ENCODE assay signal across 14 cellular contexts in the genomic region with DNA sequence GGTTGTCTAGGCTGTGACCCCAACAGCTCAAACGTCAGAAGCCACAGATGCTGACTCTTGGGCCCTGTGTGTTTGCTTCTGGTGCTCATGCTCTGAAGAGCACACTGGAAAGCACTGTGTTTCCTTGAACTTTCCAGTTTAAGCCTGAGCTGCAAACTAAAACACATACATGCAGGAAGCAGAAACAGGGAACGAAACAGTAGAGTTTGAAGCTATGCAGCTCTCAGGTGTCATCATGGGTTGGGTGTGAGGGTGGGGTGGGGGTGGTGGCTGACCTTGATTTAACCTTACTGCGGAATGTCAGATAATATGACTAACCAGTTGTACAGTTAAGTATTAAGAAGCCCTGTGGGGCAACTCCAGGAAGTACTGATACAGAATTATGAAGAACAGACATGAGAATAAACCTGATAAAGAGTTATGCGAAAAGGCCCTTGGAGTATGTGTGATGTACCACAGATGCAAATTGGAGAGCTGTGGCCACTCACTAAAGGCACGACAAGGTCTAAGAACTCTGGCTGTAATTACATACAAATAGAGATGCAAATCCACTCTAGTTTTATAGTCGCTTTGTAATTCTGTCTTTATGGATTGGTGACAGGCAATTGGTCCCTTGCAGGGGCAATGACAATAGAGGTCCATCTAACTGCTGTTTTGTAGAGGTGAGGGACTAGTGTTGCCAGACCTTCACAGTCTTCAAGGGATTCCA.
DNase-seq lines count a peak whose midpoint lies in the region; FAIRE-seq and TF ChIP-seq lines count a peak whose summit lies in the region.
"Had no signal": no experiment of that assay in that cellular context is flagged by ENCODE, and none has a peak within 500 bp of the region (broad histone marks: within the 10 kb centered on the region; RNA-seq: fewer than 3 reads in every experiment).

No MANE protein-coding gene starts in this region.

- TF ChIP-seq CTCF in astrocyte (IDR thresholded peaks at IDR 0.05; ENCODE audit: insufficient read depth, low read depth, low read length): no peak
- TF ChIP-seq CTCF in breast epithelium (IDR thresholded peaks at IDR 0.05): no peak
- no peak for TF ChIP-seq CTCF in osteocyte (IDR thresholded peaks at IDR 0.05)

- H3K9ac ChIP-seq in astrocyte (ENCODE audit: low read length): no peak overlapping the region

- H3K4me3 Mint-ChIP-seq in astrocyte (ENCODE audit: unreplicated experiment): no peak overlapping the region
- H3K4me3 Mint-ChIP-seq in osteocyte (ENCODE audit: unreplicated experiment): no peak overlapping the region
- H3K4me3 Mint-ChIP-seq: neural crest cell; stimulated activated naive CD8-positive, alpha-beta T cell treated with anti-CD3 and anti-CD28 coated beads, Interleukin-15, amount 100 ng/mL, for 72 hours; T-helper 17 cell had no signal

- no peak overlapping the region for H2AFZ ChIP-seq in astrocyte (ENCODE audit: low read depth, low read length)

- FAIRE-seq in HTR-8/SVneo (lab: Jason Lieb, UNC) (no peak), astrocyte (lab: Jason Lieb, UNC) (no peak)

- H3K36me3 Mint-ChIP-seq in astrocyte (ENCODE audit: low read depth, unreplicated experiment): no peaks in the 10 kb centered on the region
- peaks cover 50% of the 10 kb centered on the region for H3K36me3 Mint-ChIP-seq in osteocyte (ENCODE audit: unreplicated experiment)

- H3K9me3 Mint-ChIP-seq in astrocyte (ENCODE audit: unreplicated experiment) (no peaks in the 10 kb centered on the region), osteocyte (ENCODE audit: unreplicated experiment) (no peaks in the 10 kb centered on the region)
- H3K9me3 Mint-ChIP-seq: neural crest cell; stimulated activated naive CD8-positive, alpha-beta T cell treated with anti-CD3 and anti-CD28 coated beads, Interleukin-15, amount 100 ng/mL, for 72 hours had no signal

- H3K9me3 ChIP-seq in astrocyte (ENCODE audit: insufficient read depth, low read depth, low read length) (no peaks in the 10 kb centered on the region), breast epithelium (no peaks in the 10 kb centered on the region)

- H3K27ac ChIP-seq in astrocyte (ENCODE audit: low read depth, low read length): no peak overlapping the region
- no peak overlapping the region for H3K27ac ChIP-seq in breast epithelium

- H3K36me3 ChIP-seq in astrocyte (ENCODE audit: insufficient read depth, low read length) (no peaks in the 10 kb centered on the region), breast epithelium (no peaks in the 10 kb centered on the region)

- H3K79me2 ChIP-seq in astrocyte (ENCODE audit: insufficient read depth, low read length): no peaks in the 10 kb centered on the region

- DNase-seq in AG08396 (ENCODE audit: low spot score) (peak; percentile 13), HTR-8/SVneo (ENCODE audit: insufficient read length, low spot score) (peak; percentile 49), astrocyte (ENCODE audit: low read depth) (peak; percentile 19), left kidney (ENCODE audit: low read depth, low spot score) (peak; percentile 39), breast epithelium (ENCODE audit: low spot score in 2 of 2) (no peak), NCI-H748 treated with DMSO at 0.1 percent for 48 hours (lab: John Stamatoyannopoulos, UW) (no peak), occipital lobe (lab: John Stamatoyannopoulos, UW) (no peak), osteocyte (ENCODE audit: extremely low spot score, unreplicated experiment) (no peak)
- DNase-seq: C1 segment of cervical spinal cord; NCI-H774; stimulated activated CD4-positive, alpha-beta T cell treated with anti-CD3 and anti-CD28 coated beads, Interleukin-1b, Interleukin-23, amount 100 ng/mL, for 48 hours; stimulated activated naive CD8-positive, alpha-beta T cell treated with anti-CD3 and anti-CD28 coated beads, Interleukin-15, amount 100 ng/mL, for 72 hours; T-helper 17 cell had no signal

- H3K4me3 ChIP-seq in astrocyte (ENCODE audit: insufficient read depth, low read depth, low read length) (no peak overlapping the region), breast epithelium (no peak overlapping the region)

- H3K27me3 ChIP-seq in astrocyte (ENCODE audit: insufficient read depth, low read length): no peaks in the 10 kb centered on the region
- H3K27me3 ChIP-seq in breast epithelium: no peaks in the 10 kb centered on the region

- H3K4me1 ChIP-seq in astrocyte (ENCODE audit: insufficient read depth, low read length) (peaks cover 4% of the 10 kb centered on the region), breast epithelium (no peaks in the 10 kb centered on the region)

- H3K27ac Mint-ChIP-seq in astrocyte (ENCODE audit: unreplicated experiment): no peak overlapping the region
- no peak overlapping the region for H3K27ac Mint-ChIP-seq in osteocyte (ENCODE audit: unreplicated experiment)
- H3K27ac Mint-ChIP-seq: stimulated activated naive CD8-positive, alpha-beta T cell treated with anti-CD3 and anti-CD28 coated beads, Interleukin-15, amount 100 ng/mL, for 72 hours; T-helper 17 cell had no signal

- TF ChIP-seq POLR2A in breast epithelium (IDR thresholded peaks at IDR 0.05): no peak

- no peaks in the 10 kb centered on the region for H4K20me1 ChIP-seq in astrocyte (ENCODE audit: insufficient read depth, low read length)

- no peaks in the 10 kb centered on the region for H3K27me3 Mint-ChIP-seq in astrocyte (ENCODE audit: low read depth, unreplicated experiment)
- no peaks in the 10 kb centered on the region for H3K27me3 Mint-ChIP-seq in osteocyte (ENCODE audit: unreplicated experiment)
- H3K27me3 Mint-ChIP-seq: stimulated activated naive CD8-positive, alpha-beta T cell treated with anti-CD3 and anti-CD28 coated beads, Interleukin-15, amount 100 ng/mL, for 72 hours had no signal

- H3K4me1 Mint-ChIP-seq in astrocyte (ENCODE audit: low read depth, unreplicated experiment) (peaks cover 9% of the 10 kb centered on the region), osteocyte (ENCODE audit: unreplicated experiment) (no peaks in the 10 kb centered on the region)
- H3K4me1 Mint-ChIP-seq: neural crest cell; stimulated activated naive CD8-positive, alpha-beta T cell treated with anti-CD3 and anti-CD28 coated beads, Interleukin-15, amount 100 ng/mL, for 72 hours had no signal

- H3K4me2 ChIP-seq in astrocyte (ENCODE audit: low read length): no peak overlapping the region

- intact Hi-C loops in breast epithelium (cut with DNase I; ENCODE audit: low total_unique reads): no loop called here

Comparison
In these comparisons a context has a peak if more than half of its experiments do, and no peak if none do; other contexts are left out.
1. DNase-seq: peak in AG08396 (single experiment), HTR-8/SVneo (single experiment), astrocyte (single experiment) and left kidney (single experiment); none in breast epithelium (0 of 2), NCI-H748 treated with DMSO at 0.1 percent for 48 hours (single experiment), occipital lobe (single experiment) and osteocyte (single experiment).